ENCODE assay signal across 8 cellular contexts in genomic region chr21:31785237-31786163, GRCh38. TPM values are rescaled to one million over a fixed set of nuclear protein-coding genes. Genes with fewer than 3 reads are reported as not detected.
A peak's percentile ranks its signal among the peaks of the same experiment; 100 is the strongest.
DNase-seq lines count a peak whose midpoint lies in the region; ATAC-seq and FAIRE-seq lines count a peak whose summit lies in the region.
"Not testable (repeated sequence)": the region's sequence is repeated elsewhere in the genome, so short reads cannot be mapped to it uniquely, and the experiment has no call there.

No MANE protein-coding gene starts in this region.

- ATAC-seq in naive B cell (ENCODE audit: low read depth in 2 of 2), result peak; percentile 45 to 67

- intact Hi-C loops in CD4-positive, alpha-beta memory T cell (cut with micrococcal nuclease), result loop anchor here (5.0 to 10.0 kb wide), 2 partner anchors 469 to 817 kb away; no protein-coding TSS in a partner anchor

- FAIRE-seq in frontal cortex (lab: Jason Lieb, UNC), result peak; percentile 60

- H3K4me1 Mint-ChIP-seq in CD4-positive, alpha-beta memory T cell, result not testable (repeated sequence)
- H3K4me1 Mint-ChIP-seq in naive B cell, result peaks cover 31 to 37% (median 35%) of the 10 kb centered on the region in 3 donors

- not testable (repeated sequence) for H3K9me3 ChIP-seq in CD4-positive, alpha-beta memory T cell (ENCODE audit: control insufficient read depth in 1 of 2, low read length in 2 of 2); adipocyte (ENCODE audit: control insufficient read depth, low read length)

- H3K36me3 ChIP-seq in CD4-positive, alpha-beta memory T cell (ENCODE audit: insufficient read depth, low read length); adipocyte (ENCODE audit: control insufficient read depth, insufficient read depth, low read length, severe bottlenecking): not testable (repeated sequence)

- not testable (repeated sequence) for H3K36me3 Mint-ChIP-seq in CD4-positive, alpha-beta memory T cell; naive B cell

- H3K9me3 Mint-ChIP-seq in CD4-positive, alpha-beta memory T cell; naive B cell: not testable (repeated sequence)

- peaks cover 2 to 11% of the 10 kb centered on the region in 2 donors for H3K27me3 Mint-ChIP-seq in CD4-positive, alpha-beta memory T cell
- not testable (repeated sequence) for H3K27me3 Mint-ChIP-seq in naive B cell

- CTCF ChIA-PET in CD4-positive, alpha-beta memory T cell (lab: Charles Lee; ENCODE audit: partially characterized antibody), result interaction anchor here (0.7 to 1.4 kb wide), 5 partner anchors 12 to 816 kb away, joined by 3 to 7 read pairs (median 4); no protein-coding TSS in a partner anchor

- not testable (repeated sequence) for H3K4me3 ChIP-seq in CD4-positive, alpha-beta memory T cell (ENCODE audit: low read length in 2 of 2)
- H3K4me3 ChIP-seq in adipocyte (ENCODE audit: low read length), result peak overlapping the region; percentile 8

- not testable (repeated sequence) for H3K4me3 Mint-ChIP-seq in CD4-positive, alpha-beta memory T cell
- H3K4me3 Mint-ChIP-seq in naive B cell, result peak overlapping the region in 1 of 8 donors; percentile 64

- not testable (repeated sequence) for H3K27ac ChIP-seq in CD4-positive, alpha-beta memory T cell (ENCODE audit: low read depth, low read length)

- POLR2A ChIA-PET in CD4-positive, alpha-beta memory T cell (lab: Charles Lee; ENCODE audit: partially characterized antibody), result not testable (repeated sequence)

- peak overlapping the region; percentile 53 for H3K9ac ChIP-seq in adipocyte (ENCODE audit: low read length)

- peak in 4 of 5 donors; percentile 17 to 35 (median 25) for DNase-seq in CD4-positive, alpha-beta memory T cell
- DNase-seq in HCEC 1CT, result peak; percentile 42
- peak; percentile 44 for DNase-seq in NCI-H2171 (lab: John Stamatoyannopoulos, UW)
- peak; percentile 17 for DNase-seq in T follicular helper cell (ENCODE audit: low read depth)
- peak; percentile 87 for DNase-seq in adipocyte (ENCODE audit: low read depth)
- peak in 1 of 2 donors; percentile 55 for DNase-seq in frontal cortex (ENCODE audit: low spot score in 2 of 2)
- peak; percentile 42 for DNase-seq in naive B cell
- peak; percentile 6 to 8 for DNase-seq in stimulated activated CD8-positive, alpha-beta memory T cell treated with anti-CD3 and anti-CD28 coated beads, Interleukin-15, amount 100 ng/mL, for 48 hours (ENCODE audit: low read depth in 2 of 2)

- H3K4me1 ChIP-seq in CD4-positive, alpha-beta memory T cell (ENCODE audit: insufficient read depth, low read length), result not testable (repeated sequence)
- peaks cover 25% of the 10 kb centered on the region for H3K4me1 ChIP-seq in adipocyte (ENCODE audit: control insufficient read depth, insufficient read depth, low read length)

- not testable (repeated sequence) for H3K27me3 ChIP-seq in CD4-positive, alpha-beta memory T cell (ENCODE audit: insufficient read depth, low read length); adipocyte (replicated peaks; ENCODE audit: control insufficient read depth, insufficient read depth, low read length)

- not testable (repeated sequence) for H3K27ac Mint-ChIP-seq in CD4-positive, alpha-beta memory T cell
- peak overlapping the region in 4 of 6 donors; percentile 0 to 90 (median 54) for H3K27ac Mint-ChIP-seq in naive B cell

RNA-seq across cellular contexts. Expression of gene SCAF4, which starts 53.6 kb away (rescaled TPM):
- 10 to 100 TPM; 60.2 to 64.7 TPM for total RNA-seq in CD4-positive, alpha-beta memory T cell
- 10 to 100 TPM in 1 of 2 donors, 1 to 10 TPM in 1; 4.8 to 37.7 TPM for polyA plus RNA-seq in CD4-positive, alpha-beta memory T cell
- 5.7 TPM for total RNA-seq in frontal cortex
- 10 to 100 TPM; 25.1 to 66.0 (median 34.8) TPM for polyA plus RNA-seq in naive B cell (ENCODE audit: low read depth in 6 of 6)
